ENCODE assay signal across 23 cellular contexts in the genomic region with DNA sequence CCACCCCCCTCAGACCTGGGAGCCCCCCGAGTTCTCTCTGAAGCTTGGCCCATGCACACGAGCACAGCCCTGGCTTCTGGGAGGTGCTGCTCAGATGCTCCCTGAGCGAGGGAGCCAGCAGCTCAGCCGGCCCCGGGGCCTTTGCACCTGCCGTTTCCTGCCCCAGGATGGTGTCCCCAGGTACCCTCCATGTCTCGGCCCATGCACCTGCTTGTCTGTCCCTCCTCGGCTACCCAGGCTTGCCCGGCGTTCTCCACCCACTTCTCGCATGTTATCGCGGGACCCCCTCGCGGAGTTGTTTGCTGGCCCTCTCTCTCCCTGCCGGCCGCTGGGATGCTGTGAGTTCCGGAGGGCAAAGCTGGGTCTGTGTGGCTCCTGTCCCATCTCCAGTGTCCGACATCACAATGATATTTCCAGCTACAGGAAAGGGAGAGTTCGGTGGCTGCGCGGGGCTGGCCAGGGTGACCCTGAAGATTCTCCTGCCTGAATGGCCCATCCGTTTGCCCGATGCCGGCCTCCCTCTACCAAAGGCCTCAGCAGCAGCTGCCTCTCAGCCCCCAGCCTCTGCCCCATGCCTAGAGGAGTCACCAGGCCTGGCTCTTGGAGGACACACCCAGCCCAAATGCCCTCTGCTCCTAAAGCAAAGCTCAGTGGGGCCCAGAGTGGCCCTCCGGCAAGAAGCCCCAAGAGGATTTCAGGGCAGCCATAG. TPM values are rescaled to one million over a fixed set of nuclear protein-coding genes. Genes with fewer than 3 reads are reported as not detected.
DNase-seq lines count a peak whose midpoint lies in the region; ATAC-seq, FAIRE-seq and TF ChIP-seq lines count a peak whose summit lies in the region.
"Had no signal": no experiment of that assay in that cellular context is flagged by ENCODE, and none has a peak within 500 bp of the region (broad histone marks: within the 10 kb centered on the region; RNA-seq: fewer than 3 reads in every experiment).

No MANE protein-coding gene starts in this region.

- peaks cover 8% of the 10 kb centered on the region for H3F3A ChIP-seq in DOHH2 (ENCODE audit: control insufficient read depth, insufficient read depth)

- no peak overlapping the region for H2AFZ ChIP-seq in K562 (ENCODE audit: low read depth, low read length)

- no peaks in the 10 kb centered on the region for H4K20me1 ChIP-seq in DOHH2 (ENCODE audit: control insufficient read depth, insufficient read depth, low read depth, low read length)
- H4K20me1 ChIP-seq in K562 (replicated peaks; ENCODE audit: control insufficient read depth, insufficient read depth, low read length), result no peaks in the 10 kb centered on the region

- FAIRE-seq in K562 (lab: Jason Lieb, UNC), result no peak
- FAIRE-seq: D721Med, keratinocyte had no signal

- POLR2A ChIA-PET in activated CD4-positive, alpha-beta T cell treated with anti-CD3 and anti-CD28 coated beads, Interleukin-2, amount 10 ng/mL, durations not matched to agents 7 days and 5 days (lab: Charles Lee), result no interaction called here
- POLR2A ChIA-PET in K562 (lab: Yijun Ruan, JAX), result interaction anchor here (0.6 to 0.8 kb wide), 4 partner anchors 13 to 806 kb away, joined by 3 read pairs; no protein-coding TSS in a partner anchor

- peak overlapping the region; percentile 92 for H3K27ac Mint-ChIP-seq in activated CD4-positive, alpha-beta T cell treated with anti-CD3 and anti-CD28 coated beads, Interleukin-2, amount 10 ng/mL, durations not matched to agents 7 days and 5 days
- H3K27ac Mint-ChIP-seq in nephron, result peak overlapping the region in 2 of 3 experiments; percentile 32 to 63
- H3K27ac Mint-ChIP-seq: type B pancreatic cell had no signal

- no peak for TF ChIP-seq RAD21 in K562 (CRISPR knock-in tag; conservative IDR thresholded peaks at IDR 0.05 in 1 of 2, IDR thresholded peaks at IDR 0.05 in 1 of 2)

- no peak for ATAC-seq in K562
- ATAC-seq in HG03039 (IDR thresholded peaks at IDR 0.05; ENCODE audit: unreplicated experiment), result no peak

- no peak overlapping the region for H3K27ac ChIP-seq in DOHH2 (ENCODE audit: low read depth, low read length)
- H3K27ac ChIP-seq in K562 (ENCODE audit: extremely low read depth, low read depth, low read length), result no peak overlapping the region
- H3K27ac ChIP-seq: 22Rv1 had no signal

- peaks cover 48% of the 10 kb centered on the region for H3K4me1 Mint-ChIP-seq in activated CD4-positive, alpha-beta T cell treated with anti-CD3 and anti-CD28 coated beads, Interleukin-2, amount 10 ng/mL, durations not matched to agents 7 days and 5 days
- H3K4me1 Mint-ChIP-seq in nephron, result peaks cover 36% of the 10 kb centered on the region

- no peaks in the 10 kb centered on the region for H3K36me3 Mint-ChIP-seq in activated CD4-positive, alpha-beta T cell treated with anti-CD3 and anti-CD28 coated beads, Interleukin-2, amount 10 ng/mL, durations not matched to agents 7 days and 5 days (ENCODE audit: low read depth)
- no peaks in the 10 kb centered on the region for H3K36me3 Mint-ChIP-seq in nephron (ENCODE audit: low read depth)
- H3K36me3 Mint-ChIP-seq: activated naive CD4-positive, alpha-beta T cell treated with anti-CD3 and anti-CD28 coated beads, Interleukin-2, amount 50 U/mL, for 24 hours; type B pancreatic cell had no signal

- intact Hi-C loops in K562 (cut with micrococcal nuclease), result no loop called here

- H3K79me2 ChIP-seq in DOHH2 (ENCODE audit: control insufficient read depth, low read length), result no peaks in the 10 kb centered on the region
- H3K79me2 ChIP-seq in K562 (ENCODE audit: control insufficient read depth, insufficient read depth, low read length), result no peaks in the 10 kb centered on the region

- H3K9me3 ChIP-seq in DOHH2 (ENCODE audit: control insufficient read depth, insufficient read depth, low read length), result no peaks in the 10 kb centered on the region
- no peaks in the 10 kb centered on the region for H3K9me3 ChIP-seq in K562 (replicated peaks; ENCODE audit: control insufficient read depth, insufficient read depth, low read depth, low read length)
- H3K9me3 ChIP-seq: gastrocnemius medialis had no signal

- no peaks in the 10 kb centered on the region for H3K27me3 Mint-ChIP-seq in activated CD4-positive, alpha-beta T cell treated with anti-CD3 and anti-CD28 coated beads, Interleukin-2, amount 10 ng/mL, durations not matched to agents 7 days and 5 days
- H3K27me3 Mint-ChIP-seq in nephron (ENCODE audit: low read depth), result no peaks in the 10 kb centered on the region
- H3K27me3 Mint-ChIP-seq: activated naive CD4-positive, alpha-beta T cell treated with anti-CD3 and anti-CD28 coated beads, Interleukin-2, amount 50 U/mL, for 24 hours; type B pancreatic cell had no signal

- TF ChIP-seq POLR2A in K562 (conservative IDR thresholded peaks at IDR 0.05), result no peak

- H3K9ac ChIP-seq in K562 (ENCODE audit: insufficient read depth in 1 of 2, low read depth in 2 of 2, low read length in 2 of 2), result no peak overlapping the region; a peak in 1 of 4 replicates

- no peak for DNase-seq in activated CD4-positive, alpha-beta T cell treated with anti-CD3 and anti-CD28 coated beads, Interleukin-2, amount 10 ng/mL, durations not matched to agents 7 days and 5 days
- no peak for DNase-seq in activated CD4-positive, alpha-beta T cell treated with anti-CD3 and anti-CD28 coated beads, Interleukin-2, amount 50 U/mL, for 1 hour
- DNase-seq in K562 (ENCODE audit: extremely low read depth in 1 of 4, low spot score in 3 of 4), result no peak
- no peak for DNase-seq in NCI-H69 (lab: John Stamatoyannopoulos, UW)
- DNase-seq in COLO829 (ENCODE audit: low spot score), result no peak
- DNase-seq: mammary epithelial cell; NCI-H1694 treated with DMSO at 0.1 percent for 48 hours; NCI-H82; stimulated activated CD8-positive, alpha-beta memory T cell treated with anti-CD3 and anti-CD28 coated beads, Interleukin-4, amount 100 ng/mL, for 48 hours had no signal

- H3K9me3 Mint-ChIP-seq in activated CD4-positive, alpha-beta T cell treated with anti-CD3 and anti-CD28 coated beads, Interleukin-2, amount 10 ng/mL, durations not matched to agents 7 days and 5 days, result no peaks in the 10 kb centered on the region
- H3K9me3 Mint-ChIP-seq in nephron, result no peaks in the 10 kb centered on the region
- H3K9me3 Mint-ChIP-seq: activated naive CD4-positive, alpha-beta T cell treated with anti-CD3 and anti-CD28 coated beads, Interleukin-2, amount 50 U/mL, for 24 hours; type B pancreatic cell had no signal

- H3K4me3 ChIP-seq in DOHH2 (ENCODE audit: low read length), result 0 out of 2 replicates have a peak overlapping the region, but pooled peaks have one; percentile 37
- no peak overlapping the region for H3K4me3 ChIP-seq in K562

- no peak overlapping the region for H3K4me3 Mint-ChIP-seq in activated CD4-positive, alpha-beta T cell treated with anti-CD3 and anti-CD28 coated beads, Interleukin-2, amount 10 ng/mL, durations not matched to agents 7 days and 5 days
- H3K4me3 Mint-ChIP-seq in nephron, result no peak overlapping the region
- H3K4me3 Mint-ChIP-seq: type B pancreatic cell had no signal

- no peak for TF ChIP-seq EP300 in K562 (IDR thresholded peaks at IDR 0.05; ENCODE audit: low read length)

- H3K4me1 ChIP-seq in DOHH2 (ENCODE audit: control insufficient read depth, low read length), result peaks cover 50% of the 10 kb centered on the region
- peaks cover 4 to 80% of the 10 kb centered on the region in 2 experiments; a peak in 4 of 5 replicates for H3K4me1 ChIP-seq in K562 (replicated peaks in 1 of 2; ENCODE audit: control insufficient read depth in 2 of 2, insufficient read depth in 2 of 2, low read length in 2 of 2)

- H3K36me3 ChIP-seq in DOHH2 (ENCODE audit: control insufficient read depth, low read length), result no peaks in the 10 kb centered on the region
- H3K36me3 ChIP-seq in K562 (ENCODE audit: control insufficient read depth, insufficient read depth, low read length), result no peaks in the 10 kb centered on the region
- H3K36me3 ChIP-seq: gastrocnemius medialis had no signal

- H3K9me1 ChIP-seq in K562 (ENCODE audit: control insufficient read depth, insufficient read depth, low read length), result no peaks in the 10 kb centered on the region

- H3K4me2 ChIP-seq in DOHH2 (ENCODE audit: low read length) (peak overlapping the region; percentile 51), K562 (ENCODE audit: insufficient read depth, low read length) (no peak overlapping the region)

- no TSS peak for BruUV-seq in K562 (replicated peaks; lab: Mats Ljungman, UMichigan)

- TF ChIP-seq CTCF in DOHH2 (IDR thresholded peaks at IDR 0.05; ENCODE audit: low read depth, low read length, poor library complexity, severe bottlenecking) (no peak), K562 (IDR thresholded peaks at IDR 0.05 in 2 of 3, conservative IDR thresholded peaks at IDR 0.05 in 1 of 3; ENCODE audit: insufficient read depth in 2 of 3, low read depth in 1 of 3, low read length in 3 of 3) (no peak), nephron (IDR thresholded peaks at IDR 0.05; ENCODE audit: unreplicated experiment in 3 of 3) (no peak)

- 9% methylated on average over 22 of the region's 26 CpGs for WGBS in K562 (ENCODE audit: insufficient coverage, low coverage, missing lambda C conversion rate)

- CTCF ChIA-PET in activated CD4-positive, alpha-beta T cell treated with anti-CD3 and anti-CD28 coated beads, Interleukin-2, amount 10 ng/mL, durations not matched to agents 7 days and 5 days (lab: Charles Lee), result interaction anchor here (1.6 to 2.7 kb wide), 3 partner anchors 13 to 203 kb away, joined by 4 to 6 read pairs (median 6); no protein-coding TSS in a partner anchor
- CTCF ChIA-PET in K562 (lab: Yijun Ruan, JAX; ENCODE audit: low intra/inter-chr PET ratio), result no interaction called here

- H3K9me2 ChIP-seq in DOHH2 (replicated peaks; ENCODE audit: control insufficient read depth, low read length), result no peaks in the 10 kb centered on the region

- H3K27me3 ChIP-seq in DOHH2 (ENCODE audit: control insufficient read depth, low read length), result peaks cover 10% of the 10 kb centered on the region
- peaks cover 2 to 57% of the 10 kb centered on the region in 2 experiments; a peak in 2 of 5 replicates for H3K27me3 ChIP-seq in K562 (ENCODE audit: control insufficient read depth in 2 of 2, insufficient read depth in 2 of 2, low read length in 2 of 2)

- in situ Hi-C loops in K562 (cut with MboI), result no loop called here

RNA-seq across cellular contexts. Expression of gene LFNG, which starts 12.2 kb away (rescaled TPM):
- 100 to 1,000 TPM in 1 of 2 experiments, 10 to 100 TPM in 1; 93.3 to 109 TPM for total RNA-seq in activated CD4-positive, alpha-beta T cell treated with anti-CD3 and anti-CD28 coated beads, Interleukin-2, amount 10 ng/mL, durations not matched to agents 7 days and 5 days
- total RNA-seq in K562 (2011; cell fraction: chromatin; rRNA removed; ENCODE audit: low replicate concordance), result 0.76 and 4.3 TPM in 2 replicates
- 3.6 and 4.7 TPM in 2 replicates for total RNA-seq in K562 (2011; cell fraction: nucleolus; rRNA removed)
- 2.0 and 2.1 TPM in 2 replicates for total RNA-seq in K562 (2011; cell fraction: nucleoplasm; rRNA removed)
- total RNA-seq in K562 (2014; rRNA removed) (0.49 and 0.73 TPM in 2 replicates), K562 (2014; rRNA removed; fragmentation: Illumina TruSeq; extraction: Trizol) (0.18 and 0.22 TPM in 2 replicates), K562 (2015; rRNA removed; fragmentation: Illumina TruSeq; extraction: Trizol) (0.25 and 0.30 TPM in 2 replicates), K562 (2021) (0.81 and 0.89 TPM in 2 replicates)
- polyA plus RNA-seq in K562 (2011; rRNA removed) (0.86 and 1.2 TPM in 2 replicates), K562 (2014; fragmentation: Illumina TruSeq; extraction: Trizol) (0.24 and 0.39 TPM in 2 replicates), K562 (2014; fragmentation: Nextera tagmentation; extraction: Ambion mirVana) (under 1 TPM in 1 of 2 experiments, not detected in 1; 0.03 TPM), K562 (2014; rRNA removed) (0.25 and 0.28 TPM in 2 replicates)
- polyA plus RNA-seq in K562 (2011; cell fraction: cytosol; rRNA removed), result 1.4 and 2.5 TPM in 2 replicates
- polyA plus RNA-seq in K562 (2011; cell fraction: nucleus; rRNA removed), result 4.7 and 6.5 TPM in 2 replicates
- 0.43 and 0.47 TPM in 2 replicates for polyA plus RNA-seq in K562 (2012)
- 0.45 and 0.49 TPM in 2 replicates for polyA minus RNA-seq in K562 (2011; rRNA and poly(A)+ RNA removed)
- 0.91 and 1.0 TPM in 2 replicates for polyA minus RNA-seq in K562 (2011; cell fraction: cytosol; rRNA and poly(A)+ RNA removed)
- polyA minus RNA-seq in K562 (2011; cell fraction: nucleus; rRNA and poly(A)+ RNA removed), result 3.6 and 3.8 TPM in 2 replicates

RNA-seq across cellular contexts. Expression of gene GRIFIN, which starts 31.2 kb away (rescaled TPM):
- not detected for total RNA-seq in activated CD4-positive, alpha-beta T cell treated with anti-CD3 and anti-CD28 coated beads, Interleukin-2, amount 10 ng/mL, durations not matched to agents 7 days and 5 days
- not detected in 2 replicates for total RNA-seq in K562 (2011; cell fraction: chromatin; rRNA removed; ENCODE audit: low replicate concordance)
- total RNA-seq in K562 (2011; cell fraction: nucleolus; rRNA removed), result not detected in 2 replicates
- not detected in 2 replicates for total RNA-seq in K562 (2011; cell fraction: nucleoplasm; rRNA removed)
- total RNA-seq in K562 (2014; rRNA removed) (not detected in 2 replicates), K562 (2014; rRNA removed; fragmentation: Illumina TruSeq; extraction: Trizol) (not detected in 2 replicates), K562 (2015; rRNA removed; fragmentation: Illumina TruSeq; extraction: Trizol) (not detected in 2 replicates), K562 (2021) (not detected in 2 replicates)
- polyA plus RNA-seq in K562 (2011; rRNA removed) (not detected in 2 replicates), K562 (2014; fragmentation: Illumina TruSeq; extraction: Trizol) (not detected in 2 replicates), K562 (2014; fragmentation: Nextera tagmentation; extraction: Ambion mirVana) (not detected), K562 (2014; rRNA removed) (not detected in 2 replicates)
- not detected in 2 replicates for polyA plus RNA-seq in K562 (2011; cell fraction: cytosol; rRNA removed)
- polyA plus RNA-seq in K562 (2011; cell fraction: nucleus; rRNA removed), result not detected in 2 replicates
- polyA plus RNA-seq in K562 (2012), result not detected in 2 replicates
- not detected in 2 replicates for polyA minus RNA-seq in K562 (2011; rRNA and poly(A)+ RNA removed)
- polyA minus RNA-seq in K562 (2011; cell fraction: cytosol; rRNA and poly(A)+ RNA removed), result not detected in 2 replicates
- not detected in 2 replicates for polyA minus RNA-seq in K562 (2011; cell fraction: nucleus; rRNA and poly(A)+ RNA removed)
- total RNA-seq: activated CD8-positive, alpha-beta memory T cell treated with anti-CD3 and anti-CD28 coated beads for 36 hours; chondrocyte; esophagus mucosa; gastrocnemius medialis; H4; mammary epithelial cell; osteoblast had no signal
- polyA plus RNA-seq: keratinocyte, mammary epithelial cell had no signal

RNA-seq across cellular contexts. Expression of gene BRAT1, which starts 48.0 kb away (rescaled TPM):
- total RNA-seq in activated CD4-positive, alpha-beta T cell treated with anti-CD3 and anti-CD28 coated beads, Interleukin-2, amount 10 ng/mL, durations not matched to agents 7 days and 5 days, result 10 to 100 TPM; 40.0 to 43.9 TPM
- total RNA-seq in K562 (2011; cell fraction: chromatin; rRNA removed; ENCODE audit: low replicate concordance), result 18.7 and 76.7 TPM in 2 replicates
- 75.9 and 80.0 TPM in 2 replicates for total RNA-seq in K562 (2011; cell fraction: nucleolus; rRNA removed)
- total RNA-seq in K562 (2011; cell fraction: nucleoplasm; rRNA removed), result 35.8 and 37.1 TPM in 2 replicates
- total RNA-seq in K562 (2014; rRNA removed), result 48.2 and 53.8 TPM in 2 replicates
- 1.9 and 3.7 TPM in 2 replicates for total RNA-seq in K562 (2014; rRNA removed; fragmentation: Illumina TruSeq; extraction: Trizol)
- total RNA-seq in K562 (2015; rRNA removed; fragmentation: Illumina TruSeq; extraction: Trizol), result 14.6 and 17.4 TPM in 2 replicates
- 49.6 and 49.8 TPM in 2 replicates for total RNA-seq in K562 (2021)
- polyA plus RNA-seq in K562 (2011; rRNA removed), result 10.5 and 23.7 TPM in 2 replicates
- polyA plus RNA-seq in K562 (2011; cell fraction: cytosol; rRNA removed), result 14.1 and 48.2 TPM in 2 replicates
- 84.7 and 142 TPM in 2 replicates for polyA plus RNA-seq in K562 (2011; cell fraction: nucleus; rRNA removed)
- polyA plus RNA-seq in K562 (2012), result 37.7 and 38.8 TPM in 2 replicates
- polyA plus RNA-seq in K562 (2014; fragmentation: Illumina TruSeq; extraction: Trizol), result 5.8 and 20.3 TPM in 2 replicates
- polyA plus RNA-seq in K562 (2014; fragmentation: Nextera tagmentation; extraction: Ambion mirVana), result under 1 TPM; 0.13 to 0.31 TPM
- 35.3 and 39.1 TPM in 2 replicates for polyA plus RNA-seq in K562 (2014; rRNA removed)
- 3.2 and 7.4 TPM in 2 replicates for polyA minus RNA-seq in K562 (2011; rRNA and poly(A)+ RNA removed)
- 27.3 and 27.9 TPM in 2 replicates for polyA minus RNA-seq in K562 (2011; cell fraction: cytosol; rRNA and poly(A)+ RNA removed)
- 22.2 and 25.0 TPM in 2 replicates for polyA minus RNA-seq in K562 (2011; cell fraction: nucleus; rRNA and poly(A)+ RNA removed)

RNA-seq across cellular contexts. Expression of gene IQCE, which starts 51.4 kb away (rescaled TPM):
- 10 to 100 TPM; 13.8 to 15.5 TPM for total RNA-seq in activated CD4-positive, alpha-beta T cell treated with anti-CD3 and anti-CD28 coated beads, Interleukin-2, amount 10 ng/mL, durations not matched to agents 7 days and 5 days
- 26.8 and 52.1 TPM in 2 replicates for total RNA-seq in K562 (2011; cell fraction: chromatin; rRNA removed; ENCODE audit: low replicate concordance)
- 20.3 and 21.5 TPM in 2 replicates for total RNA-seq in K562 (2011; cell fraction: nucleolus; rRNA removed)
- 22.9 and 30.8 TPM in 2 replicates for total RNA-seq in K562 (2011; cell fraction: nucleoplasm; rRNA removed)
- total RNA-seq in K562 (2014; rRNA removed) (7.2 and 8.5 TPM in 2 replicates), K562 (2014; rRNA removed; fragmentation: Illumina TruSeq; extraction: Trizol) (1.7 and 3.5 TPM in 2 replicates), K562 (2015; rRNA removed; fragmentation: Illumina TruSeq; extraction: Trizol) (3.7 and 4.2 TPM in 2 replicates), K562 (2021) (7.8 and 8.7 TPM in 2 replicates)
- polyA plus RNA-seq in K562 (2011; rRNA removed) (3.2 and 5.0 TPM in 2 replicates), K562 (2014; fragmentation: Illumina TruSeq; extraction: Trizol) (4.4 and 6.5 TPM in 2 replicates), K562 (2014; fragmentation: Nextera tagmentation; extraction: Ambion mirVana) (under 1 TPM; 0.18 to 0.28 TPM), K562 (2014; rRNA removed) (5.1 and 6.1 TPM in 2 replicates)
- 2.3 and 3.0 TPM in 2 replicates for polyA plus RNA-seq in K562 (2011; cell fraction: cytosol; rRNA removed)
- polyA plus RNA-seq in K562 (2011; cell fraction: nucleus; rRNA removed), result 12.8 and 18.1 TPM in 2 replicates
- 5.3 and 7.0 TPM in 2 replicates for polyA plus RNA-seq in K562 (2012)
- polyA minus RNA-seq in K562 (2011; rRNA and poly(A)+ RNA removed), result 3.7 and 4.7 TPM in 2 replicates
- polyA minus RNA-seq in K562 (2011; cell fraction: cytosol; rRNA and poly(A)+ RNA removed), result 3.9 and 4.8 TPM in 2 replicates
- 5.5 and 5.9 TPM in 2 replicates for polyA minus RNA-seq in K562 (2011; cell fraction: nucleus; rRNA and poly(A)+ RNA removed)

Comparison
In these comparisons a context has a peak if more than half of its experiments do, and no peak if none do; other contexts are left out.
1. RNA of gene LFNG, which starts 12.2 kb away (total RNA-seq): 93.3 to 109 TPM in activated CD4-positive, alpha-beta T cell treated with anti-CD3 and anti-CD28 coated beads, Interleukin-2, amount 10 ng/mL, durations not matched to agents 7 days and 5 days; 0.18 to 4.7 TPM in K562; every median in the first group is over 10 times any median in the second.